ENCODE assay signal across 8 cellular contexts in the genomic region with DNA sequence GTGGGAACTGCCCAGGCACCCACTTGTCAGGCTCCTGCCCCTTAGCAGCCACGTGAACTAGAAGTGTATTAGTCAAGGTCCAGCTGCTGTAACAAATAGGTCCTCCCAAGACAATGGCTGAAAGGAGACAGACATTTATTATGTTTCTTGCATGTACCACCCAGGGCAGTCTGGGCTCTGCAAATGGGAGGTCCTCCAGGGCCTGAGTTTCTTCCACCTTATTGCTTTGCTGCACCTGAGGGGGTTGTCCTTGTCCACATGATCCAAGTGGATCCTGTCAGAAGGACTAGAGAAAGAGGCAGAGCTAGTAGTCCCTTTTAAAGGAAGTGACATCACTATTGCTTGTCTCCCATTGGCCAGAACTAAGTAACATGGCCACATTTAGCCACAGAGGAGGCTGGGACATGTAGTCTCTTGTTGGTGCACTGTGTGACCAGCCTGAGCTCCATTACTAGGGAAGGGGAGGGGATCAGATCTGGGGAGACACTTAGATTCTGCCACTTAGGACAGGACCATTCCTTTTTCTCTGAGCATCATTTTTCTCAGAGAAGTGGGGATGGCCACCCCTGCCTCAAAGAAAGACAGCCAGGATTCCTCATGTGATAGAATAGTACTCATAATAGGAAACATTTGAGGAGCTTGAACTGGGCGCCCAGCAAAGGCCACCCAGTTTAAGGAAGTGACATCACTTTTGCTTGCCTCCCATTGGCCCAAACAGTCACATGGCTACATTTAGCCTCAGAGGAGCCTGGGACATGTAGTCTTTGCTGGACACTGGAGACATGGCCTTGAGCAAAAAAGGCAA. TPM values are rescaled to one million over a fixed set of nuclear protein-coding genes. Genes with fewer than 3 reads are reported as not detected.
DNase-seq lines count a peak whose midpoint lies in the region; ATAC-seq and TF ChIP-seq lines count a peak whose summit lies in the region.

No MANE protein-coding gene starts in this region.

- peaks cover 3% of the 10 kb centered on the region for H3K4me1 Mint-ChIP-seq in activated CD4-positive, alpha-beta memory T cell treated with anti-CD3 and anti-CD28 coated beads, Interleukin-2, amount 10 ng/mL, durations not matched to agents 7 days and 5 days

- intact Hi-C loops in Right ventricle myocardium superior (cut with DNase I), result no loop called here
- intact Hi-C loops in Right ventricle myocardium inferior (cut with DNase I), result no loop called here
- intact Hi-C loops in esophagus squamous epithelium (cut with DNase I), result no loop called here

- no peak for TF ChIP-seq CTCF in esophagus squamous epithelium (IDR thresholded peaks at IDR 0.05)

- H3K4me1 ChIP-seq in esophagus squamous epithelium, result no peaks in the 10 kb centered on the region

- no peaks in the 10 kb centered on the region for H3K27me3 ChIP-seq in esophagus squamous epithelium

- no peak overlapping the region for H3K4me3 ChIP-seq in esophagus squamous epithelium

- POLR2A ChIA-PET in activated CD4-positive, alpha-beta memory T cell treated with anti-CD3 and anti-CD28 coated beads, Interleukin-2, amount 10 ng/mL, durations not matched to agents 7 days and 5 days (lab: Charles Lee), result interaction anchor here (0.7 to 1.3 kb wide), 3 partner anchors 10 to 110 kb away, joined by 3 to 5 read pairs (median 3); partner anchors contain the start of gene IL27RA

- peaks cover 4% of the 10 kb centered on the region for H3K9me3 Mint-ChIP-seq in activated CD4-positive, alpha-beta memory T cell treated with anti-CD3 and anti-CD28 coated beads, Interleukin-2, amount 10 ng/mL, durations not matched to agents 7 days and 5 days

- CTCF ChIA-PET in activated CD4-positive, alpha-beta memory T cell treated with anti-CD3 and anti-CD28 coated beads, Interleukin-2, amount 10 ng/mL, durations not matched to agents 7 days and 5 days (lab: Charles Lee), result interaction anchor here (0.6 to 1.7 kb wide), 3 partner anchors 10 to 216 kb away, joined by 3 to 4 read pairs (median 4); partner anchors contain the start of gene ASF1B

- H3K27ac ChIP-seq in esophagus squamous epithelium, result no peak overlapping the region

- no peak overlapping the region for H3K4me3 Mint-ChIP-seq in activated CD4-positive, alpha-beta memory T cell treated with anti-CD3 and anti-CD28 coated beads, Interleukin-2, amount 10 ng/mL, durations not matched to agents 7 days and 5 days

- no peak overlapping the region for H3K27ac Mint-ChIP-seq in activated CD4-positive, alpha-beta memory T cell treated with anti-CD3 and anti-CD28 coated beads, Interleukin-2, amount 10 ng/mL, durations not matched to agents 7 days and 5 days

- H3K9me3 ChIP-seq in esophagus squamous epithelium, result peaks cover 0 to 7% (median 0%) of the 10 kb centered on the region in 3 donors

- no peak for TF ChIP-seq POLR2A in esophagus squamous epithelium (IDR thresholded peaks at IDR 0.05)

- peak; percentile 45 for ATAC-seq in Right ventricle myocardium superior (ENCODE audit: poor library complexity)
- no peak for ATAC-seq in Right ventricle myocardium inferior
- no peak for ATAC-seq in GM19467 (IDR thresholded peaks at IDR 0.05; ENCODE audit: unreplicated experiment)
- ATAC-seq in GM18520 (IDR thresholded peaks at IDR 0.05; ENCODE audit: unreplicated experiment), result no peak

- H3K36me3 Mint-ChIP-seq in activated CD4-positive, alpha-beta memory T cell treated with anti-CD3 and anti-CD28 coated beads, Interleukin-2, amount 10 ng/mL, durations not matched to agents 7 days and 5 days (ENCODE audit: low read depth), result peaks cover 49% of the 10 kb centered on the region

- DNase-seq in Right ventricle myocardium superior, result no peak
- no peak for DNase-seq in Right ventricle myocardium inferior (ENCODE audit: missing footprints)
- peak; percentile 76 for DNase-seq in NCI-H2171 treated with DMSO at 0.1 percent for 48 hours (lab: John Stamatoyannopoulos, UW)
- peak; percentile 46 for DNase-seq in activated CD4-positive, alpha-beta memory T cell treated with anti-CD3 and anti-CD28 coated beads, Interleukin-2, amount 10 ng/mL, durations not matched to agents 7 days and 5 days
- DNase-seq in iPS-NIHi7 (ENCODE audit: extremely low spot score), result peak; percentile 61
- no peak for DNase-seq in esophagus squamous epithelium (lab: John Stamatoyannopoulos, UW)

- H3K27me3 Mint-ChIP-seq in activated CD4-positive, alpha-beta memory T cell treated with anti-CD3 and anti-CD28 coated beads, Interleukin-2, amount 10 ng/mL, durations not matched to agents 7 days and 5 days, result no peaks in the 10 kb centered on the region

- whole genome bisulfite sequencing in esophagus squamous epithelium, 2 donors, result 94% methylated on average over 2 of the region's 2 CpGs; no CpG with 5 or more reads in 1 of the 2 donors

- H3K36me3 ChIP-seq in esophagus squamous epithelium, result peaks cover 42 to 96% (median 48%) of the 10 kb centered on the region in 3 donors

RNA-seq across cellular contexts. Expression of gene CC2D1A, which starts 15.1 kb away (rescaled TPM):
- total RNA-seq in Right ventricle myocardium superior (20.0 TPM), Right ventricle myocardium inferior (18.7 TPM), esophagus squamous epithelium (10 to 100 TPM; 28.0 to 56.9 (median 36.0) TPM)
- 10 to 100 TPM; 30.6 to 32.7 TPM for total RNA-seq in activated CD4-positive, alpha-beta memory T cell treated with anti-CD3 and anti-CD28 coated beads, Interleukin-2, amount 10 ng/mL, durations not matched to agents 7 days and 5 days

RNA-seq across cellular contexts. Expression of gene BRME1, which starts 15.2 kb away (rescaled TPM):
- total RNA-seq in Right ventricle myocardium superior, result 0.81 TPM
- 0.76 TPM for total RNA-seq in Right ventricle myocardium inferior
- total RNA-seq in activated CD4-positive, alpha-beta memory T cell treated with anti-CD3 and anti-CD28 coated beads, Interleukin-2, amount 10 ng/mL, durations not matched to agents 7 days and 5 days, result 1 to 10 TPM; 3.8 to 4.4 TPM
- 1 to 10 TPM; 1.8 to 6.3 (median 4.0) TPM for total RNA-seq in esophagus squamous epithelium

RNA-seq across cellular contexts. Expression of gene PODNL1, which starts 17.1 kb away (rescaled TPM):
- 3.1 TPM for total RNA-seq in Right ventricle myocardium superior
- 2.5 TPM for total RNA-seq in Right ventricle myocardium inferior
- under 1 TPM; 0.35 to 0.48 TPM for total RNA-seq in activated CD4-positive, alpha-beta memory T cell treated with anti-CD3 and anti-CD28 coated beads, Interleukin-2, amount 10 ng/mL, durations not matched to agents 7 days and 5 days
- total RNA-seq in esophagus squamous epithelium, result 1 to 10 TPM; 2.3 to 8.0 (median 3.3) TPM

RNA-seq across cellular contexts. Expression of gene DCAF15, which starts 31.2 kb away (rescaled TPM):
- total RNA-seq in Right ventricle myocardium superior (15.4 TPM), Right ventricle myocardium inferior (18.0 TPM), esophagus squamous epithelium (10 to 100 TPM; 14.7 to 23.1 (median 19.5) TPM)
- total RNA-seq in activated CD4-positive, alpha-beta memory T cell treated with anti-CD3 and anti-CD28 coated beads, Interleukin-2, amount 10 ng/mL, durations not matched to agents 7 days and 5 days, result 10 to 100 TPM; 76.2 to 78.4 TPM

RNA-seq across cellular contexts. Expression of gene NANOS3, which starts 44.2 kb away (rescaled TPM):
- total RNA-seq in Right ventricle myocardium superior (1.8 TPM), Right ventricle myocardium inferior (0.68 TPM), esophagus squamous epithelium (not detected)
- total RNA-seq in activated CD4-positive, alpha-beta memory T cell treated with anti-CD3 and anti-CD28 coated beads, Interleukin-2, amount 10 ng/mL, durations not matched to agents 7 days and 5 days, result under 1 TPM; 0.65 to 0.95 TPM

Comparison
In these comparisons a context has a peak if more than half of its experiments do, and no peak if none do; other contexts are left out.
1. DNase-seq: peak in NCI-H2171 treated with DMSO at 0.1 percent for 48 hours (single experiment), activated CD4-positive, alpha-beta memory T cell treated with anti-CD3 and anti-CD28 coated beads, Interleukin-2, amount 10 ng/mL, durations not matched to agents 7 days and 5 days (single experiment) and iPS-NIHi7 (single experiment); none in Right ventricle myocardium superior (single experiment), Right ventricle myocardium inferior (single experiment) and esophagus squamous epithelium (single experiment).